10 cellular contexts compared by ENCODE assay signal in the genomic region with DNA sequence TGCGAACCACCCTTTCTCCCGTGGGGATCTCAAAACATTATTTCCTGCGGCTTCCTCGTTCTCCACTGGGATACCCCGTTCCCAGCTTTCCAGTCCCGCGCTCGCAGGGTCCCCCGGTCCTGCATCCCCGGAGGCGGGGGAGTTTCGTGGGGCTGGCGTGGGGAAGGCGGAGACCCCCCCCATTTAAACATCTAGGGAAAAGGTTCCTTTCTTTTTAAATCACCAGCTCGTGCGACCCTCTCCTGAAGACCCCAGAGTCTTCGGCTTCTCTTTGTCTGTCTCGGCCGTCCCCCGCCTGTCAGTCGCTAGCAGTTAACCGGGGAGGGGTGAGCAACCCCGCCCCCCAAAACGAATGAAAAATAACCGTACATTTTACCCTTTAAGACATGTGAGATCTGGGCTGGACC. TPM values are rescaled to one million over a fixed set of nuclear protein-coding genes. Genes with fewer than 3 reads are reported as not detected.
DNase-seq lines count a peak whose midpoint lies in the region; ATAC-seq and TF ChIP-seq lines count a peak whose summit lies in the region.
"Had no signal": no experiment of that assay in that cellular context is flagged by ENCODE, and none has a peak within 500 bp of the region (broad histone marks: within the 10 kb centered on the region; RNA-seq: fewer than 3 reads in every experiment).

No MANE protein-coding gene starts in this region.

- peak overlapping the region; percentile 54 for H3K27ac Mint-ChIP-seq in activated T-cell treated with anti-CD3 and anti-CD28 coated beads, Interleukin-2, amount 50 U/mL, for 72 hours
- peak overlapping the region in 1 of 2 donors; percentile 59 for H3K27ac Mint-ChIP-seq in T-cell
- no peak overlapping the region for H3K27ac Mint-ChIP-seq in stimulated activated memory B cell treated with anti-CD40 and anti-IgM and Interleukin-4, amounts not matched to agents 10 μg/mL and 1 μg/mL and 100 μg/mL, for 72 hours
- H3K27ac Mint-ChIP-seq: CD14-positive monocyte had no signal

- H3K36me3 ChIP-seq in mucosa of descending colon (ENCODE audit: low read depth): no peaks in the 10 kb centered on the region
- H3K36me3 ChIP-seq: gastroesophageal sphincter had no signal

- peaks cover 31% of the 10 kb centered on the region for H3K4me1 ChIP-seq in mucosa of descending colon (ENCODE audit: low read depth)

- peak overlapping the region; percentile 86 to 87 for H3K4me3 Mint-ChIP-seq in activated T-cell treated with anti-CD3 and anti-CD28 coated beads, Interleukin-2, amount 50 U/mL, for 72 hours
- H3K4me3 Mint-ChIP-seq in T-cell: peak overlapping the region; percentile 43 to 85 (median 49)
- H3K4me3 Mint-ChIP-seq in stimulated activated memory B cell treated with anti-CD40 and anti-IgM and Interleukin-4, amounts not matched to agents 10 μg/mL and 1 μg/mL and 100 μg/mL, for 72 hours: peak overlapping the region; percentile 75

- no peaks in the 10 kb centered on the region for H3K9me3 Mint-ChIP-seq in activated T-cell treated with anti-CD3 and anti-CD28 coated beads, Interleukin-2, amount 50 U/mL, for 72 hours
- peaks cover 0 to 4% (median 0%) of the 10 kb centered on the region in 3 donors for H3K9me3 Mint-ChIP-seq in T-cell
- no peaks in the 10 kb centered on the region for H3K9me3 Mint-ChIP-seq in stimulated activated memory B cell treated with anti-CD40 and anti-IgM and Interleukin-4, amounts not matched to agents 10 μg/mL and 1 μg/mL and 100 μg/mL, for 72 hours

- POLR2A ChIA-PET in T-cell (lab: Charles Lee): interaction anchor here in 1 of 2 donors (0.6 to 0.8 kb wide), 2 partner anchors 13 to 119 kb away, joined by 3 to 5 read pairs; no protein-coding TSS in a partner anchor

- peaks cover 95% of the 10 kb centered on the region for H3K27me3 Mint-ChIP-seq in activated T-cell treated with anti-CD3 and anti-CD28 coated beads, Interleukin-2, amount 50 U/mL, for 72 hours (ENCODE audit: low read depth)
- peaks cover 71 to 86% of the 10 kb centered on the region in 2 donors for H3K27me3 Mint-ChIP-seq in T-cell
- H3K27me3 Mint-ChIP-seq in stimulated activated memory B cell treated with anti-CD40 and anti-IgM and Interleukin-4, amounts not matched to agents 10 μg/mL and 1 μg/mL and 100 μg/mL, for 72 hours: peaks cover 95% of the 10 kb centered on the region

- peaks cover 32% of the 10 kb centered on the region for H3K4me1 Mint-ChIP-seq in activated T-cell treated with anti-CD3 and anti-CD28 coated beads, Interleukin-2, amount 50 U/mL, for 72 hours (ENCODE audit: low read depth)
- H3K4me1 Mint-ChIP-seq in T-cell: peaks cover 25 to 35% (median 27%) of the 10 kb centered on the region in 3 donors
- peaks cover 32% of the 10 kb centered on the region for H3K4me1 Mint-ChIP-seq in stimulated activated memory B cell treated with anti-CD40 and anti-IgM and Interleukin-4, amounts not matched to agents 10 μg/mL and 1 μg/mL and 100 μg/mL, for 72 hours

- ATAC-seq in activated T-cell treated with anti-CD3 and anti-CD28 coated beads, Interleukin-2, amount 50 U/mL, for 72 hours (replicated peaks in 1 of 2): peak in 1 of 2 donors; percentile 23
- ATAC-seq in T-cell (replicated peaks in 1 of 4): no peak
- ATAC-seq in stimulated activated memory B cell treated with anti-CD40 and anti-IgM and Interleukin-4, amounts not matched to agents 10 μg/mL and 1 μg/mL and 100 μg/mL, for 72 hours: no peak
- no peak for ATAC-seq in mucosa of descending colon
- ATAC-seq: gastroesophageal sphincter had no signal

- TF ChIP-seq CTCF in foreskin fibroblast (IDR thresholded peaks at IDR 0.05; ENCODE audit: low read depth, low read length): no peak
- TF ChIP-seq CTCF in mucosa of descending colon (IDR thresholded peaks at IDR 0.05): no peak

- H3K4me3 ChIP-seq in foreskin fibroblast (ENCODE audit: low read depth in 1 of 2, low read length in 2 of 2) (peak overlapping the region; percentile 36 to 61), mucosa of descending colon (no peak overlapping the region)

- H3K36me3 Mint-ChIP-seq in activated T-cell treated with anti-CD3 and anti-CD28 coated beads, Interleukin-2, amount 50 U/mL, for 72 hours (ENCODE audit: insufficient read depth in 2 of 2): peaks cover 1 to 2% of the 10 kb centered on the region in 2 donors
- H3K36me3 Mint-ChIP-seq in T-cell: no peaks in the 10 kb centered on the region
- no peaks in the 10 kb centered on the region for H3K36me3 Mint-ChIP-seq in stimulated activated memory B cell treated with anti-CD40 and anti-IgM and Interleukin-4, amounts not matched to agents 10 μg/mL and 1 μg/mL and 100 μg/mL, for 72 hours

- no peak for DNase-seq in activated T-cell treated with anti-CD3 and anti-CD28 coated beads, Interleukin-2, amount 50 U/mL, for 72 hours
- DNase-seq in activated T-cell treated with anti-CD3 and anti-CD28 coated beads, Interleukin-2, amount 50 U/mL, for 1 hour: no peak
- DNase-seq in T-cell (no peak), foreskin fibroblast (no peak), NOMO-1 treated with dmso at 0.1 percent for 144 hours (lab: John Stamatoyannopoulos, UW; ENCODE audit: unreplicated experiment) (no peak), mucosa of descending colon (no peak), SK-N-DZ (ENCODE audit: low spot score) (no peak)

- CTCF ChIA-PET in T-cell (lab: Charles Lee): no interaction called here

- intact Hi-C loops in mucosa of descending colon (cut with DNase I, micrococcal nuclease): no loop called here

- no peaks in the 10 kb centered on the region for H3K9me3 ChIP-seq in mucosa of descending colon

RNA-seq across cellular contexts. Expression of gene IGF2BP1, which starts 0.5 kb away (rescaled TPM):
- total RNA-seq in activated T-cell treated with anti-CD3 and anti-CD28 coated beads, Interleukin-2, amount 50 U/mL, for 72 hours: under 1 TPM; 0.32 to 0.50 TPM
- total RNA-seq in T-cell (1 to 10 TPM in 1 of 5 donors, under 1 TPM in 2, not detected in 2; 0.43 to 1.4 (median 0.61) TPM), mucosa of descending colon (under 1 TPM in 2 of 3 donors, not detected in 1; 0.06 to 0.07 TPM)
- polyA plus RNA-seq in SK-N-DZ (2014; cell fraction: cytosol; rRNA removed): 63.4 and 72.2 TPM in 2 replicates
- polyA plus RNA-seq in SK-N-DZ (2014; cell fraction: nucleus; rRNA removed): 47.9 and 78.5 TPM in 2 replicates
- polyA plus RNA-seq: CD14-positive monocyte had no signal

RNA-seq across cellular contexts. Expression of gene GIP, which starts 28.3 kb away (rescaled TPM):
- not detected for total RNA-seq in activated T-cell treated with anti-CD3 and anti-CD28 coated beads, Interleukin-2, amount 50 U/mL, for 72 hours
- total RNA-seq in T-cell (not detected), mucosa of descending colon (not detected)
- polyA plus RNA-seq in SK-N-DZ (2014; cell fraction: cytosol; rRNA removed): 1.1 TPM in 1 of 2 replicates, not detected in the other
- not detected in 2 replicates for polyA plus RNA-seq in SK-N-DZ (2014; cell fraction: nucleus; rRNA removed)
- total RNA-seq: gastroesophageal sphincter had no signal
- polyA plus RNA-seq: CD14-positive monocyte had no signal

RNA-seq across cellular contexts. Expression of gene SNF8, which starts 52.1 kb away (rescaled TPM):
- 10 to 100 TPM; 54.7 to 54.8 TPM for total RNA-seq in activated T-cell treated with anti-CD3 and anti-CD28 coated beads, Interleukin-2, amount 50 U/mL, for 72 hours
- 10 to 100 TPM; 55.6 to 71.7 (median 65.3) TPM for total RNA-seq in T-cell
- total RNA-seq in mucosa of descending colon: 100 to 1,000 TPM in 2 of 3 donors, 10 to 100 TPM in 1; 90.3 to 112 (median 101) TPM
- 187 and 212 TPM in 2 replicates for polyA plus RNA-seq in SK-N-DZ (2014; cell fraction: cytosol; rRNA removed)
- 116 and 127 TPM in 2 replicates for polyA plus RNA-seq in SK-N-DZ (2014; cell fraction: nucleus; rRNA removed)
